17 cellular contexts compared by ENCODE assay signal in genomic region chr12:8075935-8076334, GRCh38. TPM values are rescaled to one million over a fixed set of nuclear protein-coding genes. Genes with fewer than 3 reads are reported as not detected.
DNase-seq lines count a peak whose midpoint lies in the region; ATAC-seq, FAIRE-seq and TF ChIP-seq lines count a peak whose summit lies in the region.
"Had no signal": no experiment of that assay in that cellular context is flagged by ENCODE, and none has a peak within 500 bp of the region (broad histone marks: within the 10 kb centered on the region; RNA-seq: fewer than 3 reads in every experiment).

No MANE protein-coding gene starts in this region.

- H3K27ac ChIP-seq in HL-60 (replicated peaks) = 0 out of 2 replicates have a peak overlapping the region, but pooled peaks have one; percentile 8
- H3K27ac ChIP-seq in K562 (ENCODE audit: extremely low read depth, low read depth, low read length) = no peak overlapping the region
- peak overlapping the region; percentile 47 for H3K27ac ChIP-seq in neutrophil
- H3K27ac ChIP-seq: GM23248 had no signal

- POLR2A ChIA-PET in K562 (lab: Yijun Ruan, JAX) = no interaction called here

- ATAC-seq in K562 = no peak
- no peak for ATAC-seq in HG02588 (IDR thresholded peaks at IDR 0.05; ENCODE audit: unreplicated experiment)
- ATAC-seq: CD8-positive, alpha-beta T cell had no signal

- no peaks in the 10 kb centered on the region for H3K9me1 ChIP-seq in K562 (ENCODE audit: control insufficient read depth, insufficient read depth, low read length)

- peaks cover 3% of the 10 kb centered on the region; the same call in 2 of the 3 replicates for H3K79me2 ChIP-seq in K562 (ENCODE audit: control insufficient read depth, insufficient read depth, low read length)

- H2AFZ ChIP-seq in K562 (ENCODE audit: low read depth, low read length) = no peak overlapping the region
- H2AFZ ChIP-seq: GM23248 had no signal

- in situ Hi-C loops in K562 (cut with MboI) = no loop called here

- TF ChIP-seq POLR2A in K562 (conservative IDR thresholded peaks at IDR 0.05) = no peak

- H4K20me1 ChIP-seq in K562 (replicated peaks; ENCODE audit: control insufficient read depth, insufficient read depth, low read length) = no peaks in the 10 kb centered on the region

- DNase-seq in HL-60 (ENCODE audit: low read depth in 1 of 2, low spot score in 1 of 2) (no peak), K562 (ENCODE audit: extremely low read depth in 1 of 4, low spot score in 3 of 4) (no peak), NCI-H2107 treated with DMSO at 0.1 percent for 48 hours (lab: John Stamatoyannopoulos, UW; ENCODE audit: unreplicated experiment) (no peak), kidney glomerular epithelial cell (lab: John Stamatoyannopoulos, UW) (no peak)
- DNase-seq: C1 segment of cervical spinal cord; Caco-2; CD4-positive, CD25-positive, alpha-beta regulatory T cell; CD8-positive, alpha-beta T cell; DMS153; DND-41; GM23248; H7; HCEC 1CT had no signal

- no TSS peak for BruUV-seq in K562 (replicated peaks; lab: Mats Ljungman, UMichigan)

- no peak overlapping the region for H3K4me3 ChIP-seq in HL-60 (replicated peaks; ENCODE audit: insufficient read depth, low read length)
- no peak overlapping the region for H3K4me3 ChIP-seq in K562
- H3K4me3 ChIP-seq in neutrophil (ENCODE audit: low read depth in 1 of 2, low read length in 1 of 2) = no peak overlapping the region
- H3K4me3 ChIP-seq: GM23248 had no signal

- TF ChIP-seq CTCF in HL-60 (IDR thresholded peaks at IDR 0.05; ENCODE audit: insufficient read depth, low read length) (no peak), K562 (IDR thresholded peaks at IDR 0.05 in 2 of 3, conservative IDR thresholded peaks at IDR 0.05 in 1 of 3; ENCODE audit: insufficient read depth in 2 of 3, low read depth in 1 of 3, low read length in 3 of 3) (no peak), neutrophil (IDR thresholded peaks at IDR 0.05) (no peak)

- no peak overlapping the region for H3K4me2 ChIP-seq in K562 (ENCODE audit: insufficient read depth, low read length)

- H3K4me1 ChIP-seq in K562 (replicated peaks in 1 of 2; ENCODE audit: control insufficient read depth in 2 of 2, insufficient read depth in 2 of 2, low read length in 2 of 2) (peaks cover 7 to 17% of the 10 kb centered on the region in 2 experiments; a peak in 3 of 5 replicates), neutrophil (ENCODE audit: control insufficient read depth in 1 of 2, insufficient read depth in 1 of 2, low read depth in 1 of 2, low read length in 1 of 2) (peaks cover 58 to 74% of the 10 kb centered on the region in 2 experiments)

- H3K36me3 ChIP-seq in K562 (ENCODE audit: control insufficient read depth, insufficient read depth, low read length) = no peaks in the 10 kb centered on the region
- no peaks in the 10 kb centered on the region for H3K36me3 ChIP-seq in neutrophil

- no peak for FAIRE-seq in K562 (lab: Jason Lieb, UNC)
- FAIRE-seq: G401.6, H1 had no signal

- CTCF ChIA-PET in K562 (lab: Yijun Ruan, JAX; ENCODE audit: low intra/inter-chr PET ratio) = no interaction called here

- WGBS in K562 (ENCODE audit: insufficient coverage, low coverage, missing lambda C conversion rate) = 45% methylated on average over 6 of the region's 6 CpGs

- H3K27me3 ChIP-seq in HL-60 (ENCODE audit: insufficient read depth, poor library complexity, severe bottlenecking) = no peaks in the 10 kb centered on the region
- H3K27me3 ChIP-seq in K562 (ENCODE audit: control insufficient read depth in 2 of 2, insufficient read depth in 2 of 2, low read length in 2 of 2) = no peaks in the 10 kb centered on the region
- no peaks in the 10 kb centered on the region for H3K27me3 ChIP-seq in neutrophil

- TF ChIP-seq EP300 in K562 (IDR thresholded peaks at IDR 0.05; ENCODE audit: low read length) = no peak

- intact Hi-C loops in K562 (cut with micrococcal nuclease) = no loop called here

- H3K9ac ChIP-seq in K562 (ENCODE audit: insufficient read depth in 1 of 2, low read depth in 2 of 2, low read length in 2 of 2) = no peak overlapping the region
- H3K9ac ChIP-seq: GM23248 had no signal

- TF ChIP-seq RAD21 in K562 (CRISPR knock-in tag; conservative IDR thresholded peaks at IDR 0.05 in 1 of 2, IDR thresholded peaks at IDR 0.05 in 1 of 2) = no peak

- H3K9me3 ChIP-seq in K562 (replicated peaks; ENCODE audit: control insufficient read depth, insufficient read depth, low read depth, low read length) = no peaks in the 10 kb centered on the region
- no peaks in the 10 kb centered on the region for H3K9me3 ChIP-seq in neutrophil
- H3K9me3 ChIP-seq: Caco-2 had no signal

RNA-seq across cellular contexts. Expression of gene NECAP1, which starts 6.1 kb away (rescaled TPM):
- total RNA-seq in K562 (2011; cell fraction: chromatin; rRNA removed; ENCODE audit: low replicate concordance) = 30.9 and 56.0 TPM in 2 replicates
- total RNA-seq in K562 (2011; cell fraction: nucleolus; rRNA removed) = 19.0 and 19.1 TPM in 2 replicates
- 36.8 and 50.1 TPM in 2 replicates for total RNA-seq in K562 (2011; cell fraction: nucleoplasm; rRNA removed)
- total RNA-seq in K562 (2014; rRNA removed) = 21.7 and 21.9 TPM in 2 replicates
- 21.0 and 23.6 TPM in 2 replicates for total RNA-seq in K562 (2014; rRNA removed; fragmentation: Illumina TruSeq; extraction: Trizol)
- total RNA-seq in K562 (2015; rRNA removed; fragmentation: Illumina TruSeq; extraction: Trizol) = 22.8 and 27.4 TPM in 2 replicates
- 18.9 and 21.7 TPM in 2 replicates for total RNA-seq in K562 (2021)
- polyA plus RNA-seq in K562 (2011; rRNA removed) = 19.1 and 20.9 TPM in 2 replicates
- 18.7 and 21.6 TPM in 2 replicates for polyA plus RNA-seq in K562 (2011; cell fraction: cytosol; rRNA removed)
- polyA plus RNA-seq in K562 (2011; cell fraction: nucleus; rRNA removed) = 31.6 and 38.3 TPM in 2 replicates
- 11.3 and 13.4 TPM in 2 replicates for polyA plus RNA-seq in K562 (2012)
- polyA plus RNA-seq in K562 (2014; fragmentation: Illumina TruSeq; extraction: Trizol) = 17.1 and 18.1 TPM in 2 replicates
- polyA plus RNA-seq in K562 (2014; fragmentation: Nextera tagmentation; extraction: Ambion mirVana) = 10 to 100 TPM; 22.1 to 32.8 TPM
- 19.0 and 22.5 TPM in 2 replicates for polyA plus RNA-seq in K562 (2014; rRNA removed)
- 26.2 and 32.6 TPM in 2 replicates for polyA minus RNA-seq in K562 (2011; rRNA and poly(A)+ RNA removed)
- polyA minus RNA-seq in K562 (2011; cell fraction: cytosol; rRNA and poly(A)+ RNA removed) = 15.3 and 16.4 TPM in 2 replicates
- polyA minus RNA-seq in K562 (2011; cell fraction: nucleus; rRNA and poly(A)+ RNA removed) = 11.2 and 28.4 TPM in 2 replicates

RNA-seq across cellular contexts. Expression of gene C3AR1, which starts 9.8 kb away (rescaled TPM):
- total RNA-seq in K562 (2011; cell fraction: chromatin; rRNA removed; ENCODE audit: low replicate concordance) = 8.0 and 9.9 TPM in 2 replicates
- 8.6 and 12.2 TPM in 2 replicates for total RNA-seq in K562 (2011; cell fraction: nucleolus; rRNA removed)
- 8.4 and 9.2 TPM in 2 replicates for total RNA-seq in K562 (2011; cell fraction: nucleoplasm; rRNA removed)
- 2.2 and 2.5 TPM in 2 replicates for total RNA-seq in K562 (2014; rRNA removed)
- total RNA-seq in K562 (2014; rRNA removed; fragmentation: Illumina TruSeq; extraction: Trizol) = 3.7 and 3.8 TPM in 2 replicates
- 2.4 and 2.5 TPM in 2 replicates for total RNA-seq in K562 (2015; rRNA removed; fragmentation: Illumina TruSeq; extraction: Trizol)
- total RNA-seq in K562 (2021) = 3.5 and 3.9 TPM in 2 replicates
- polyA plus RNA-seq in K562 (2011; rRNA removed) = 3.6 and 9.5 TPM in 2 replicates
- 4.2 and 13.5 TPM in 2 replicates for polyA plus RNA-seq in K562 (2011; cell fraction: cytosol; rRNA removed)
- 3.5 and 8.0 TPM in 2 replicates for polyA plus RNA-seq in K562 (2011; cell fraction: nucleus; rRNA removed)
- polyA plus RNA-seq in K562 (2012) = 4.2 and 4.7 TPM in 2 replicates
- 7.0 and 7.2 TPM in 2 replicates for polyA plus RNA-seq in K562 (2014; fragmentation: Illumina TruSeq; extraction: Trizol)
- polyA plus RNA-seq in K562 (2014; fragmentation: Nextera tagmentation; extraction: Ambion mirVana) = 10 to 100 TPM; 11.5 to 12.9 TPM
- 4.7 and 5.3 TPM in 2 replicates for polyA plus RNA-seq in K562 (2014; rRNA removed)
- polyA minus RNA-seq in K562 (2011; rRNA and poly(A)+ RNA removed) = 4.7 and 8.5 TPM in 2 replicates
- polyA minus RNA-seq in K562 (2011; cell fraction: cytosol; rRNA and poly(A)+ RNA removed) = 0.64 and 5.8 TPM in 2 replicates
- 1.8 and 2.4 TPM in 2 replicates for polyA minus RNA-seq in K562 (2011; cell fraction: nucleus; rRNA and poly(A)+ RNA removed)
- total RNA-seq: Caco-2, GM23248, H1, H7 had no signal
- polyA plus RNA-seq: H1 had no signal

RNA-seq across cellular contexts. Expression of gene FOXJ2, which starts 43.4 kb away (rescaled TPM):
- total RNA-seq in K562 (2011; cell fraction: chromatin; rRNA removed; ENCODE audit: low replicate concordance) = 4.7 and 7.3 TPM in 2 replicates
- 4.7 and 4.9 TPM in 2 replicates for total RNA-seq in K562 (2011; cell fraction: nucleolus; rRNA removed)
- total RNA-seq in K562 (2011; cell fraction: nucleoplasm; rRNA removed) = 4.8 and 7.8 TPM in 2 replicates
- total RNA-seq in K562 (2014; rRNA removed) (2.9 and 4.0 TPM in 2 replicates), K562 (2014; rRNA removed; fragmentation: Illumina TruSeq; extraction: Trizol) (1.9 and 2.1 TPM in 2 replicates), K562 (2015; rRNA removed; fragmentation: Illumina TruSeq; extraction: Trizol) (2.4 and 2.5 TPM in 2 replicates), K562 (2021) (6.6 and 6.8 TPM in 2 replicates)
- polyA plus RNA-seq in K562 (2011; rRNA removed) (2.3 and 3.2 TPM in 2 replicates), K562 (2014; fragmentation: Illumina TruSeq; extraction: Trizol) (5.7 and 7.5 TPM in 2 replicates), K562 (2014; fragmentation: Nextera tagmentation; extraction: Ambion mirVana) (1 to 10 TPM; 1.0 to 1.1 TPM), K562 (2014; rRNA removed) (3.7 and 4.2 TPM in 2 replicates)
- 1.6 and 2.1 TPM in 2 replicates for polyA plus RNA-seq in K562 (2011; cell fraction: cytosol; rRNA removed)
- polyA plus RNA-seq in K562 (2011; cell fraction: nucleus; rRNA removed) = 4.8 and 7.3 TPM in 2 replicates
- polyA plus RNA-seq in K562 (2012) = 5.1 and 6.6 TPM in 2 replicates
- 2.2 TPM in 2 replicates for polyA minus RNA-seq in K562 (2011; rRNA and poly(A)+ RNA removed)
- polyA minus RNA-seq in K562 (2011; cell fraction: cytosol; rRNA and poly(A)+ RNA removed) = 2.2 and 3.4 TPM in 2 replicates
- 1.6 and 2.4 TPM in 2 replicates for polyA minus RNA-seq in K562 (2011; cell fraction: nucleus; rRNA and poly(A)+ RNA removed)

RNA-seq across cellular contexts. Expression of gene CLEC4A, which starts 47.5 kb away (rescaled TPM):
- 0.67 and 1.4 TPM in 2 replicates for total RNA-seq in K562 (2011; cell fraction: chromatin; rRNA removed; ENCODE audit: low replicate concordance)
- not detected in 2 replicates for total RNA-seq in K562 (2011; cell fraction: nucleolus; rRNA removed)
- not detected in 2 replicates for total RNA-seq in K562 (2011; cell fraction: nucleoplasm; rRNA removed)
- not detected in 2 replicates for total RNA-seq in K562 (2014; rRNA removed)
- not detected in 2 replicates for total RNA-seq in K562 (2014; rRNA removed; fragmentation: Illumina TruSeq; extraction: Trizol)
- total RNA-seq in K562 (2015; rRNA removed; fragmentation: Illumina TruSeq; extraction: Trizol) = not detected in 2 replicates
- total RNA-seq in K562 (2021) = 0.16 TPM in 1 of 2 replicates, not detected in the other
- 0.20 and 0.46 TPM in 2 replicates for polyA plus RNA-seq in K562 (2011; rRNA removed)
- 0.32 TPM in 1 of 2 replicates, not detected in the other for polyA plus RNA-seq in K562 (2011; cell fraction: cytosol; rRNA removed)
- polyA plus RNA-seq in K562 (2011; cell fraction: nucleus; rRNA removed) = 2.1 TPM in 1 of 2 replicates, not detected in the other
- 0.09 and 0.89 TPM in 2 replicates for polyA plus RNA-seq in K562 (2012)
- not detected in 2 replicates for polyA plus RNA-seq in K562 (2014; fragmentation: Illumina TruSeq; extraction: Trizol)
- under 1 TPM; 0.06 to 0.27 TPM for polyA plus RNA-seq in K562 (2014; fragmentation: Nextera tagmentation; extraction: Ambion mirVana)
- not detected in 2 replicates for polyA plus RNA-seq in K562 (2014; rRNA removed)
- polyA minus RNA-seq in K562 (2011; rRNA and poly(A)+ RNA removed) = not detected in 2 replicates
- polyA minus RNA-seq in K562 (2011; cell fraction: cytosol; rRNA and poly(A)+ RNA removed) = not detected in 2 replicates
- not detected in 2 replicates for polyA minus RNA-seq in K562 (2011; cell fraction: nucleus; rRNA and poly(A)+ RNA removed)
- total RNA-seq: GM23248, H7 had no signal
